Comparison of ENCODE assay signal across 1 cellular context in genomic region chr11:62547691-62548281, GRCh38.
TF ChIP-seq lines count a peak whose summit lies in the region.

No MANE protein-coding gene starts in this region.

TF ChIP-seq in HCT116, 20 proteins besides CTCF, POLR2A, EP300 and RAD21:
- no peak for TF ChIP-seq EGR1 (IDR thresholded peaks at IDR 0.05; ENCODE audit: low read depth)
- no peak for TF ChIP-seq ZNF274 (IDR thresholded peaks at IDR 0.05; ENCODE audit: low read depth, low read length)
- no peak for TF ChIP-seq YY1 (IDR thresholded peaks at IDR 0.05; ENCODE audit: extremely low read depth, insufficient replicate concordance, low read depth, low read length)
- TF ChIP-seq POLR2AphosphoS5 (IDR thresholded peaks at IDR 0.05; ENCODE audit: low read depth, low read length) = no peak
- no peak for TF ChIP-seq MAX (IDR thresholded peaks at IDR 0.05)
- TF ChIP-seq CBX3 (IDR thresholded peaks at IDR 0.05; ENCODE audit: low read depth) = no peak
- no peak for TF ChIP-seq SRF (IDR thresholded peaks at IDR 0.05; ENCODE audit: low read depth)
- no peak for TF ChIP-seq CEBPB (IDR thresholded peaks at IDR 0.05; ENCODE audit: low read depth)
- no peak for TF ChIP-seq TCF7L2 (IDR thresholded peaks at IDR 0.05; ENCODE audit: borderline replicate concordance, extremely low read depth, insufficient read depth, insufficient read length)
TF ChIP-seq in HCT116: peak in this region for 0.
